Comparison of ENCODE assay signal across 8 cellular contexts in genomic region chr20:17531537-17532025, GRCh38. TPM values are rescaled to one million over a fixed set of nuclear protein-coding genes. Genes with fewer than 3 reads are reported as not detected.
DNase-seq lines count a peak whose midpoint lies in the region; ATAC-seq and TF ChIP-seq lines count a peak whose summit lies in the region.

No MANE protein-coding gene starts in this region.

- H3K27me3 ChIP-seq in CD4-positive, alpha-beta T cell (ENCODE audit: control insufficient read depth, insufficient read depth, low read length) = peaks cover 15% of the 10 kb centered on the region
- no peaks in the 10 kb centered on the region for H3K27me3 ChIP-seq in Karpas-422 (ENCODE audit: low read length)

- H3K79me2 ChIP-seq in Karpas-422 (ENCODE audit: low read length) = no peaks in the 10 kb centered on the region

- intact Hi-C loops in CD4-positive, alpha-beta T cell (cut with DNase I, micrococcal nuclease) = no loop called here

- H3K9me2 ChIP-seq in Karpas-422 (replicated peaks; ENCODE audit: insufficient read depth, low read length) = no peaks in the 10 kb centered on the region

- no peak for ATAC-seq in CD4-positive, alpha-beta T cell (ENCODE audit: poor library complexity)

- H2AFZ ChIP-seq in Karpas-422 (ENCODE audit: low read length) = 0 out of 2 replicates have a peak overlapping the region, but pooled peaks have one; percentile 71

- peak overlapping the region; percentile 62 for H3K27ac Mint-ChIP-seq in CD4-positive, alpha-beta T cell
- peak overlapping the region; percentile 69 for H3K27ac Mint-ChIP-seq in nephron progenitor cell

- POLR2A ChIA-PET in CD4-positive, alpha-beta T cell (lab: Charles Lee) = interaction anchor here (0.8 to 1.5 kb wide), 6 partner anchors 18 to 975 kb away, joined by 3 to 7 read pairs (median 4); partner anchors contain the start of genes DSTN, KAT14, PET117 and RRBP1

- no peaks in the 10 kb centered on the region for H3K9me3 Mint-ChIP-seq in CD4-positive, alpha-beta T cell
- H3K9me3 Mint-ChIP-seq in nephron progenitor cell = no peaks in the 10 kb centered on the region

- peaks cover 24% of the 10 kb centered on the region for H3K27me3 Mint-ChIP-seq in CD4-positive, alpha-beta T cell
- H3K27me3 Mint-ChIP-seq in nephron progenitor cell (ENCODE audit: low read depth, poor library complexity) = peaks cover 16% of the 10 kb centered on the region

- no peaks in the 10 kb centered on the region for H3K36me3 ChIP-seq in Karpas-422 (ENCODE audit: insufficient read depth, low read length)

- peaks cover 13% of the 10 kb centered on the region for H3K4me1 ChIP-seq in Karpas-422 (ENCODE audit: low read length)

- H3K36me3 Mint-ChIP-seq in CD4-positive, alpha-beta T cell (ENCODE audit: low read depth) = no peaks in the 10 kb centered on the region
- no peaks in the 10 kb centered on the region for H3K36me3 Mint-ChIP-seq in nephron progenitor cell (ENCODE audit: low read depth)

- no peak for DNase-seq in CD4-positive, alpha-beta T cell
- no peak for DNase-seq in Karpas-422
- DNase-seq in coronary artery (ENCODE audit: low spot score) = no peak
- DNase-seq in nephron progenitor cell = no peak
- no peak for DNase-seq in cortex of kidney (lab: John Stamatoyannopoulos, UW)
- DNase-seq in NCI-H2196 (lab: John Stamatoyannopoulos, UW; ENCODE audit: unreplicated experiment) = no peak
- no peak for DNase-seq in central memory CD4-positive, alpha-beta T cell
- no peak for DNase-seq in dedifferentiated amniotic fluid mesenchymal stem cell (ENCODE audit: extremely low spot score)

- H3K27ac ChIP-seq in CD4-positive, alpha-beta T cell (ENCODE audit: low read depth, low read length) = no peak overlapping the region
- no peak overlapping the region for H3K27ac ChIP-seq in Karpas-422 (ENCODE audit: low read length)
- H3K27ac ChIP-seq in coronary artery = peak overlapping the region; percentile 53 to 59

- no peak for TF ChIP-seq CTCF in CD4-positive, alpha-beta T cell (IDR thresholded peaks at IDR 0.05)
- TF ChIP-seq CTCF in coronary artery (IDR thresholded peaks at IDR 0.05) (no peak), nephron progenitor cell (IDR thresholded peaks at IDR 0.05) (no peak)

- H3K4me2 ChIP-seq in Karpas-422 (ENCODE audit: low read depth, low read length, poor library complexity, severe bottlenecking) = peak overlapping the region; percentile 65

- CTCF ChIA-PET in CD4-positive, alpha-beta T cell (lab: Charles Lee) = interaction anchor here (0.8 to 1.3 kb wide), 4 partner anchors 13 to 151 kb away, joined by 3 to 6 read pairs (median 3); partner anchors contain the start of gene DSTN

- peak overlapping the region; percentile 89 for H3K4me3 Mint-ChIP-seq in CD4-positive, alpha-beta T cell
- H3K4me3 Mint-ChIP-seq in nephron progenitor cell = peak overlapping the region; percentile 90

- H3K4me3 ChIP-seq in Karpas-422 (ENCODE audit: low read length) (peak overlapping the region; percentile 57), coronary artery (peak overlapping the region; percentile 72)

- H3K4me1 Mint-ChIP-seq in CD4-positive, alpha-beta T cell (ENCODE audit: low read depth) = peaks cover 9% of the 10 kb centered on the region
- peaks cover 14% of the 10 kb centered on the region for H3K4me1 Mint-ChIP-seq in nephron progenitor cell

- peak overlapping the region; percentile 55 for H3K9ac ChIP-seq in Karpas-422 (ENCODE audit: low read length)

- no peaks in the 10 kb centered on the region for H4K20me1 ChIP-seq in Karpas-422 (ENCODE audit: insufficient read depth, low read depth, low read length)

- no peaks in the 10 kb centered on the region for H3K9me3 ChIP-seq in CD4-positive, alpha-beta T cell (ENCODE audit: control insufficient read depth, low read length)
- no peaks in the 10 kb centered on the region for H3K9me3 ChIP-seq in Karpas-422 (ENCODE audit: low read length)

RNA-seq across cellular contexts. Expression of gene BFSP1, which starts 0.4 kb away (rescaled TPM):
- under 1 TPM; 0.27 to 0.42 TPM for total RNA-seq in CD4-positive, alpha-beta T cell
- not detected in 2 replicates for total RNA-seq in Karpas-422 (2014; rRNA removed; shearing (Covaris generic); ENCODE audit: low replicate concordance)

RNA-seq across cellular contexts. Expression of gene DSTN, which starts 38.3 kb away (rescaled TPM):
- total RNA-seq in CD4-positive, alpha-beta T cell = 10 to 100 TPM; 36.0 to 38.9 TPM
- total RNA-seq in Karpas-422 (2014; rRNA removed; shearing (Covaris generic); ENCODE audit: low replicate concordance) = 8.9 and 9.5 TPM in 2 replicates

Comparison
In these comparisons a context has a peak if more than half of its experiments do, and no peak if none do; other contexts are left out.
1. H3K27ac ChIP-seq: peak in coronary artery (2 of 2); none in CD4-positive, alpha-beta T cell (single experiment) and Karpas-422 (single experiment).